ENCODE assay signal across 11 cellular contexts in genomic region chrX:13123247-13123856, GRCh38.
DNase-seq lines count a peak whose midpoint lies in the region; ATAC-seq and TF ChIP-seq lines count a peak whose summit lies in the region.
"Had no signal": no experiment of that assay in that cellular context is flagged by ENCODE, and none has a peak within 500 bp of the region (broad histone marks: within the 10 kb centered on the region; RNA-seq: fewer than 3 reads in every experiment).

No MANE protein-coding gene starts in this region.

- H3K36me3 ChIP-seq in stomach: no peaks in the 10 kb centered on the region
- H3K36me3 ChIP-seq: pancreas had no signal

- intact Hi-C loops in stomach (cut with DNase I; ENCODE audit: low total_unique reads): no loop called here

- no peak overlapping the region for H3K4me3 ChIP-seq in stomach
- H3K4me3 ChIP-seq: pancreas had no signal

- peak overlapping the region; percentile 51 for H3K4me3 Mint-ChIP-seq in activated CD4-positive, alpha-beta T cell treated with anti-CD3 and anti-CD28 coated beads, Interleukin-2, amount 10 ng/mL, durations not matched to agents 7 days and 5 days
- peak overlapping the region; percentile 69 for H3K4me3 Mint-ChIP-seq in T-helper 17 cell
- H3K4me3 Mint-ChIP-seq: type B pancreatic cell had no signal

- peak overlapping the region; percentile 38 to 86 (median 68) for H3K27ac ChIP-seq in stomach

- 43 to 58% (median 49%) methylated on average over 5 of the region's 5 CpGs for WGBS in stomach, 5 donors

- H3K27me3 Mint-ChIP-seq in activated CD4-positive, alpha-beta T cell treated with anti-CD3 and anti-CD28 coated beads, Interleukin-2, amount 10 ng/mL, durations not matched to agents 7 days and 5 days: no peaks in the 10 kb centered on the region
- no peaks in the 10 kb centered on the region for H3K27me3 Mint-ChIP-seq in T-helper 17 cell
- H3K27me3 Mint-ChIP-seq: type B pancreatic cell had no signal

- CTCF ChIA-PET in activated CD4-positive, alpha-beta T cell treated with anti-CD3 and anti-CD28 coated beads, Interleukin-2, amount 10 ng/mL, durations not matched to agents 7 days and 5 days (lab: Charles Lee): interaction anchor here (0.7 to 2.5 kb wide), 3 partner anchors 31 to 177 kb away, joined by 4 to 8 read pairs (median 6); no protein-coding TSS in a partner anchor

- H3K27me3 ChIP-seq in stomach: no peaks in the 10 kb centered on the region
- H3K27me3 ChIP-seq: pancreas had no signal

- peaks cover 14% of the 10 kb centered on the region for H3K36me3 Mint-ChIP-seq in activated CD4-positive, alpha-beta T cell treated with anti-CD3 and anti-CD28 coated beads, Interleukin-2, amount 10 ng/mL, durations not matched to agents 7 days and 5 days (ENCODE audit: low read depth)
- no peaks in the 10 kb centered on the region for H3K36me3 Mint-ChIP-seq in T-helper 17 cell (ENCODE audit: low read depth)
- H3K36me3 Mint-ChIP-seq: type B pancreatic cell had no signal

- TF ChIP-seq POLR2A in stomach (IDR thresholded peaks at IDR 0.05): no peak

- peaks cover 4 to 52% (median 29%) of the 10 kb centered on the region in 4 donors for H3K4me1 ChIP-seq in stomach

- TF ChIP-seq EP300 in stomach (IDR thresholded peaks at IDR 0.05): no peak

- POLR2A ChIA-PET in activated CD4-positive, alpha-beta T cell treated with anti-CD3 and anti-CD28 coated beads, Interleukin-2, amount 10 ng/mL, durations not matched to agents 7 days and 5 days (lab: Charles Lee): interaction anchor here (0.6 kb wide), 1 partner anchor 34 kb away, joined by 5 read pairs; no protein-coding TSS in a partner anchor

- no peak for TF ChIP-seq CTCF in stomach (IDR thresholded peaks at IDR 0.05)

- H3K9me3 Mint-ChIP-seq in activated CD4-positive, alpha-beta T cell treated with anti-CD3 and anti-CD28 coated beads, Interleukin-2, amount 10 ng/mL, durations not matched to agents 7 days and 5 days: peaks cover 17% of the 10 kb centered on the region
- H3K9me3 Mint-ChIP-seq: type B pancreatic cell had no signal

- peak; percentile 40 for ATAC-seq in T-helper 17 cell
- no peak for ATAC-seq in HG03469 (IDR thresholded peaks at IDR 0.05; ENCODE audit: unreplicated experiment)
- no peak for ATAC-seq in GM18870 (IDR thresholded peaks at IDR 0.05; ENCODE audit: unreplicated experiment)
- ATAC-seq: HCT116 had no signal

- H3K9me3 ChIP-seq in T-helper 17 cell (ENCODE audit: control insufficient read depth, low read length, poor library complexity, severe bottlenecking): no peaks in the 10 kb centered on the region
- H3K9me3 ChIP-seq in stomach: no peaks in the 10 kb centered on the region
- H3K9me3 ChIP-seq: pancreas had no signal

- peaks cover 58% of the 10 kb centered on the region for H3K4me1 Mint-ChIP-seq in activated CD4-positive, alpha-beta T cell treated with anti-CD3 and anti-CD28 coated beads, Interleukin-2, amount 10 ng/mL, durations not matched to agents 7 days and 5 days
- peaks cover 6% of the 10 kb centered on the region for H3K4me1 Mint-ChIP-seq in T-helper 17 cell

- H3K27ac Mint-ChIP-seq in activated CD4-positive, alpha-beta T cell treated with anti-CD3 and anti-CD28 coated beads, Interleukin-2, amount 10 ng/mL, durations not matched to agents 7 days and 5 days: peak overlapping the region; percentile 90
- peak overlapping the region; percentile 82 for H3K27ac Mint-ChIP-seq in T-helper 17 cell
- H3K27ac Mint-ChIP-seq: type B pancreatic cell had no signal

- no peak for DNase-seq in activated CD4-positive, alpha-beta T cell treated with anti-CD3 and anti-CD28 coated beads, Interleukin-2, amount 10 ng/mL, durations not matched to agents 7 days and 5 days
- no peak for DNase-seq in activated CD4-positive, alpha-beta T cell treated with anti-CD3 and anti-CD28 coated beads for 1 hour
- DNase-seq in T-helper 17 cell (no peak), fibroblast of peridontal ligament (ENCODE audit: extremely low read depth) (peak; percentile 11), stomach (no peak), NCI-H2029 (lab: John Stamatoyannopoulos, UW) (no peak)
- DNase-seq: pancreas had no signal
